Comparison of ENCODE assay signal across 17 cellular contexts in the genomic region with DNA sequence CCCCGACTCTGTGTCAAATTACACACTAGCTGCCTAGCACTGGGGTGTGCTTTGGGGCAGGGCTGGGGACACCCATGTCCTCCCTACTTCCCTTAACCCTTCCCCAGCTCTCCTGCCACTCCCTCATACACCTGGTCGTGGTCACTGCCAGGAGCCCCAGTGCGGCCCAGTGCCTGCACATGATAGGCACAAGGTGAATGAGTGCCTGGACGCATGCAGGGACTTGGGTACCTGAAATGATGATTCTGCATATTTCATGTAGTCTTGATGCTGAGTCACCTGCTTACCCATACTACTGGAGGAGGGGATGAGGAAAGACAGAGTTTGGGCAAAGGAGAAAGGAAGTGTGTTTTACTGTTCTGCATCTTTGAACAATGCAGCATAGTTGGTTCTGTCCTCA. TPM values are rescaled to one million over a fixed set of nuclear protein-coding genes. Genes with fewer than 3 reads are reported as not detected.
DNase-seq lines count a peak whose midpoint lies in the region; ATAC-seq, FAIRE-seq and TF ChIP-seq lines count a peak whose summit lies in the region.
"Had no signal": no experiment of that assay in that cellular context is flagged by ENCODE, and none has a peak within 500 bp of the region (broad histone marks: within the 10 kb centered on the region; RNA-seq: fewer than 3 reads in every experiment).

No MANE protein-coding gene starts in this region.

- H3K36me3 ChIP-seq in CD4-positive, alpha-beta memory T cell (ENCODE audit: insufficient read depth, low read length) = no peaks in the 10 kb centered on the region
- H3K36me3 ChIP-seq in bronchial epithelial cell (ENCODE audit: control insufficient read depth, insufficient read depth, low read length) (no peaks in the 10 kb centered on the region), A673 (ENCODE audit: insufficient read depth, low read length, poor library complexity, severe bottlenecking) (no peaks in the 10 kb centered on the region)
- no peaks in the 10 kb centered on the region for H3K36me3 ChIP-seq in naive thymus-derived CD4-positive, alpha-beta T cell (ENCODE audit: control insufficient read depth in 2 of 3, insufficient read depth in 3 of 3, low read length in 3 of 3)
- H3K36me3 ChIP-seq: BE2C had no signal

- no TSS peak for BruUV-seq in A673 (replicated peaks; lab: Mats Ljungman, UMichigan)

- peaks cover 15% of the 10 kb centered on the region for H3K4me1 ChIP-seq in CD4-positive, alpha-beta memory T cell (ENCODE audit: insufficient read depth, low read length)
- no peaks in the 10 kb centered on the region for H3K4me1 ChIP-seq in naive thymus-derived CD4-positive, alpha-beta T cell (ENCODE audit: control insufficient read depth in 2 of 2, insufficient read depth in 2 of 2, low read length in 2 of 2)
- peaks cover 15% of the 10 kb centered on the region for H3K4me1 ChIP-seq in A673 (ENCODE audit: insufficient read depth, low read length, poor library complexity, severe bottlenecking)
- H3K4me1 ChIP-seq: BE2C had no signal

- H3K9me3 ChIP-seq in CD4-positive, alpha-beta memory T cell (ENCODE audit: control insufficient read depth in 1 of 2, low read length in 2 of 2) = no peaks in the 10 kb centered on the region
- no peaks in the 10 kb centered on the region for H3K9me3 ChIP-seq in naive thymus-derived CD4-positive, alpha-beta T cell (ENCODE audit: control insufficient read depth in 2 of 3, low read length in 3 of 3)
- H3K9me3 ChIP-seq in A673 (ENCODE audit: low read depth, low read length, poor library complexity, severe bottlenecking) = no peaks in the 10 kb centered on the region
- H3K9me3 ChIP-seq: BE2C, testis had no signal

- no peak for ATAC-seq in naive thymus-derived CD4-positive, alpha-beta T cell
- ATAC-seq: left ventricle myocardium superior had no signal

- H3K4me3 ChIP-seq in CD4-positive, alpha-beta memory T cell (ENCODE audit: low read length in 2 of 2) = no peak overlapping the region
- H3K4me3 ChIP-seq in bronchial epithelial cell (ENCODE audit: low read depth, low read length) (no peak overlapping the region), A673 (ENCODE audit: low read depth, low read length, poor library complexity, severe bottlenecking) (no peak overlapping the region)
- H3K4me3 ChIP-seq in naive thymus-derived CD4-positive, alpha-beta T cell (ENCODE audit: low read length) = no peak overlapping the region

- no peaks in the 10 kb centered on the region for H3K9me3 Mint-ChIP-seq in CD4-positive, alpha-beta memory T cell
- no peaks in the 10 kb centered on the region for H3K9me3 Mint-ChIP-seq in IgD-negative memory B cell
- H3K9me3 Mint-ChIP-seq in naive thymus-derived CD4-positive, alpha-beta T cell = no peaks in the 10 kb centered on the region

- POLR2A ChIA-PET in CD4-positive, alpha-beta memory T cell (lab: Charles Lee; ENCODE audit: partially characterized antibody) = no interaction called here
- POLR2A ChIA-PET in naive thymus-derived CD4-positive, alpha-beta T cell (lab: Charles Lee) = interaction anchor here (0.7 kb wide), 1 partner anchor 9 kb away, joined by 4 read pairs; no protein-coding TSS in a partner anchor
- POLR2A ChIA-PET in A673 (lab: Charles Lee; ENCODE audit: low non-redundant PET) = no interaction called here

- peaks cover 19 to 25% of the 10 kb centered on the region in 2 donors for H3K27me3 Mint-ChIP-seq in CD4-positive, alpha-beta memory T cell
- peaks cover 10% of the 10 kb centered on the region for H3K27me3 Mint-ChIP-seq in IgD-negative memory B cell
- H3K27me3 Mint-ChIP-seq in naive thymus-derived CD4-positive, alpha-beta T cell = peaks cover 12 to 65% (median 18%) of the 10 kb centered on the region in 5 donors

- peaks cover 4 to 11% (median 6%) of the 10 kb centered on the region in 4 donors for H3K4me1 Mint-ChIP-seq in CD4-positive, alpha-beta memory T cell
- H3K4me1 Mint-ChIP-seq in IgD-negative memory B cell = peaks cover 0 to 7% (median 2%) of the 10 kb centered on the region in 3 donors
- peaks cover 2 to 12% (median 6%) of the 10 kb centered on the region in 7 donors for H3K4me1 Mint-ChIP-seq in naive thymus-derived CD4-positive, alpha-beta T cell

- CTCF ChIA-PET in CD4-positive, alpha-beta memory T cell (lab: Charles Lee; ENCODE audit: partially characterized antibody) = interaction anchor here (0.6 kb wide), 1 partner anchor 277 kb away, joined by 3 read pairs; no protein-coding TSS in a partner anchor
- CTCF ChIA-PET in naive thymus-derived CD4-positive, alpha-beta T cell (lab: Charles Lee) = interaction anchor here (0.6 to 0.7 kb wide), 2 partner anchors 21 to 741 kb away, joined by 3 read pairs; no protein-coding TSS in a partner anchor
- CTCF ChIA-PET in A673 (lab: Charles Lee) = no interaction called here

- peak; percentile 60 for FAIRE-seq in bronchial epithelial cell (lab: Jason Lieb, UNC)

- H3K27ac Mint-ChIP-seq in CD4-positive, alpha-beta memory T cell = no peak overlapping the region
- no peak overlapping the region for H3K27ac Mint-ChIP-seq in IgD-negative memory B cell
- H3K27ac Mint-ChIP-seq in naive thymus-derived CD4-positive, alpha-beta T cell = no peak overlapping the region

- DNase-seq in CD4-positive, alpha-beta memory T cell = no peak
- DNase-seq in bronchial epithelial cell (ENCODE audit: low read depth) (peak; percentile 83), A673 (ENCODE audit: low spot score) (no peak), NCI-H748 (lab: John Stamatoyannopoulos, UW; ENCODE audit: unreplicated experiment) (no peak)
- DNase-seq in naive thymus-derived CD4-positive, alpha-beta T cell = no peak
- no peak for DNase-seq in activated naive CD4-positive, alpha-beta T cell treated with Interleukin-2 at 50 U/mL for 16 hours
- DNase-seq in stimulated activated CD4-positive, alpha-beta T cell treated with anti-CD3 and anti-CD28 coated beads, Interleukin-4, amount 100 ng/mL, for 1 hour = no peak
- DNase-seq: activated effector memory CD4-positive, alpha-beta T cell treated with Interleukin-2 at 50 U/mL for 16 hours; BE2C; DMS79; left ventricle myocardium superior; NCI-H187; NCI-H510A treated with DMSO at 0.1 percent for 48 hours; testis had no signal

- TF ChIP-seq CTCF in bronchial epithelial cell (IDR thresholded peaks at IDR 0.05; ENCODE audit: insufficient read depth, low read length, severe bottlenecking) (no peak), A673 (conservative IDR thresholded peaks at IDR 0.05; ENCODE audit: low read depth, low read length) (no peak)

- intact Hi-C loops in CD4-positive, alpha-beta memory T cell (cut with micrococcal nuclease) = no loop called here
- intact Hi-C loops in naive thymus-derived CD4-positive, alpha-beta T cell (cut with micrococcal nuclease) = no loop called here
- intact Hi-C loops in A673 (cut with micrococcal nuclease; ENCODE audit: unreplicated experiment) = no loop called here

- H3K4me3 Mint-ChIP-seq in CD4-positive, alpha-beta memory T cell = peak overlapping the region in 7 of 8 donors; percentile 5 to 44 (median 23)
- peak overlapping the region; percentile 3 to 63 (median 52) for H3K4me3 Mint-ChIP-seq in IgD-negative memory B cell
- peak overlapping the region in 9 of 10 donors; percentile 10 to 74 (median 51) for H3K4me3 Mint-ChIP-seq in naive thymus-derived CD4-positive, alpha-beta T cell

- H3K36me3 Mint-ChIP-seq in CD4-positive, alpha-beta memory T cell = no peaks in the 10 kb centered on the region
- H3K36me3 Mint-ChIP-seq in IgD-negative memory B cell = peaks cover 3% of the 10 kb centered on the region
- H3K36me3 Mint-ChIP-seq in naive thymus-derived CD4-positive, alpha-beta T cell = no peaks in the 10 kb centered on the region

- no peak overlapping the region for H3K27ac ChIP-seq in CD4-positive, alpha-beta memory T cell (ENCODE audit: low read depth, low read length)
- no peak overlapping the region for H3K27ac ChIP-seq in naive thymus-derived CD4-positive, alpha-beta T cell (ENCODE audit: low read depth, low read length)
- no peak overlapping the region for H3K27ac ChIP-seq in A673 (ENCODE audit: low read depth, low read length, poor library complexity, severe bottlenecking)
- H3K27ac ChIP-seq: testis had no signal

- peaks cover 9% of the 10 kb centered on the region for H3K27me3 ChIP-seq in CD4-positive, alpha-beta memory T cell (ENCODE audit: insufficient read depth, low read length)
- no peaks in the 10 kb centered on the region for H3K27me3 ChIP-seq in bronchial epithelial cell (ENCODE audit: control insufficient read depth, insufficient read depth, low read length)
- H3K27me3 ChIP-seq in naive thymus-derived CD4-positive, alpha-beta T cell (ENCODE audit: control insufficient read depth in 2 of 2, insufficient read depth in 2 of 2, low read length in 2 of 2) = no peaks in the 10 kb centered on the region
- H3K27me3 ChIP-seq in A673 (replicated peaks; ENCODE audit: insufficient read depth, low read depth, low read length, poor library complexity) = no peaks in the 10 kb centered on the region
- H3K27me3 ChIP-seq: BE2C, testis had no signal

RNA-seq across cellular contexts. Expression of gene VANGL2, which starts 1.5 kb away (rescaled TPM):
- total RNA-seq in CD4-positive, alpha-beta memory T cell = not detected
- polyA plus RNA-seq in CD4-positive, alpha-beta memory T cell = not detected
- not detected for polyA plus RNA-seq in IgD-negative memory B cell
- total RNA-seq in bronchial epithelial cell (1.6 and 2.3 TPM in 2 replicates), A673 (2021) (20.9 and 22.7 TPM in 2 replicates)
- total RNA-seq in naive thymus-derived CD4-positive, alpha-beta T cell = under 1 TPM in 2 of 5 experiments, not detected in 3; 0.05 to 0.13 TPM
- not detected for polyA plus RNA-seq in naive thymus-derived CD4-positive, alpha-beta T cell
- total RNA-seq: dermis microvascular lymphatic vessel endothelial cell, fibroblast of lung had no signal

RNA-seq across cellular contexts. Expression of gene NHLH1, which starts 32.0 kb away (rescaled TPM):
- under 1 TPM; 0.41 to 0.42 TPM for total RNA-seq in CD4-positive, alpha-beta memory T cell
- polyA plus RNA-seq in CD4-positive, alpha-beta memory T cell = not detected
- polyA plus RNA-seq in IgD-negative memory B cell = not detected
- total RNA-seq in bronchial epithelial cell (not detected in 2 replicates), A673 (2021) (0.43 and 0.55 TPM in 2 replicates)
- under 1 TPM; 0.11 to 0.58 (median 0.42) TPM for total RNA-seq in naive thymus-derived CD4-positive, alpha-beta T cell
- polyA plus RNA-seq in naive thymus-derived CD4-positive, alpha-beta T cell = not detected
- total RNA-seq: dermis microvascular lymphatic vessel endothelial cell, fibroblast of lung, left ventricle myocardium superior had no signal

RNA-seq across cellular contexts. Expression of gene NCSTN, which starts 55.6 kb away (rescaled TPM):
- total RNA-seq in CD4-positive, alpha-beta memory T cell = 10 to 100 TPM; 62.2 to 68.0 TPM
- polyA plus RNA-seq in CD4-positive, alpha-beta memory T cell = 10 to 100 TPM; 68.1 to 93.1 TPM
- polyA plus RNA-seq in IgD-negative memory B cell = 66.0 TPM
- 27.9 and 36.7 TPM in 2 replicates for total RNA-seq in bronchial epithelial cell
- total RNA-seq in naive thymus-derived CD4-positive, alpha-beta T cell = 10 to 100 TPM; 68.4 to 91.1 (median 73.5) TPM
- polyA plus RNA-seq in naive thymus-derived CD4-positive, alpha-beta T cell = 10 to 100 TPM; 69.2 to 85.3 TPM
- total RNA-seq in A673 (2021) = 58.0 and 64.6 TPM in 2 replicates

RNA-seq across cellular contexts. Expression of gene COPA, which starts 55.8 kb away (rescaled TPM):
- total RNA-seq in CD4-positive, alpha-beta memory T cell = 100 to 1,000 TPM; 128 to 132 TPM
- 100 to 1,000 TPM; 115 to 150 TPM for polyA plus RNA-seq in CD4-positive, alpha-beta memory T cell
- 90.2 TPM for polyA plus RNA-seq in IgD-negative memory B cell
- 134 and 136 TPM in 2 replicates for total RNA-seq in bronchial epithelial cell
- total RNA-seq in naive thymus-derived CD4-positive, alpha-beta T cell = 100 to 1,000 TPM; 104 to 151 (median 118) TPM
- 100 to 1,000 TPM; 101 to 156 TPM for polyA plus RNA-seq in naive thymus-derived CD4-positive, alpha-beta T cell
- total RNA-seq in A673 (2021) = 134 and 166 TPM in 2 replicates
